In genomic region chr7:127809285-127809702, GRCh38 we compare ENCODE assay signal across 9 cellular contexts.
A peak's percentile ranks its signal among the peaks of the same experiment; 100 is the strongest.
DNase-seq lines count a peak whose midpoint lies in the region; ATAC-seq and TF ChIP-seq lines count a peak whose summit lies in the region.
"Had no signal": no experiment of that assay in that cellular context is flagged by ENCODE, and none has a peak within 500 bp of the region (broad histone marks: within the 10 kb centered on the region; RNA-seq: fewer than 3 reads in every experiment).

No MANE protein-coding gene starts in this region.

- H3K4me1 ChIP-seq in esophagus squamous epithelium = peaks cover 0 to 9% (median 0%) of the 10 kb centered on the region in 3 donors

- DNase-seq in AG08395 (ENCODE audit: low spot score) = peak; percentile 82
- peak; percentile 38 for DNase-seq in HFF-Myc (ENCODE audit: extremely low read depth, low read depth)
- DNase-seq in SK-N-DZ (ENCODE audit: low spot score) = peak; percentile 56
- DNase-seq in head of caudate nucleus = peak; percentile 15 to 88 (median 56)
- no peak for DNase-seq in NCI-H748 treated with DMSO at 0.1 percent for 48 hours (lab: John Stamatoyannopoulos, UW)
- DNase-seq in esophagus squamous epithelium (lab: John Stamatoyannopoulos, UW) = no peak
- no peak for DNase-seq in GM13977 (ENCODE audit: low spot score)
- DNase-seq: activated CD8-positive, alpha-beta memory T cell treated with anti-CD3 and anti-CD28 coated beads for 24 hours had no signal

- H3K27ac ChIP-seq in esophagus squamous epithelium = no peak overlapping the region

- H3K4me3 ChIP-seq in HFF-Myc (replicated peaks; ENCODE audit: low read depth, low read length) (no peak overlapping the region), esophagus squamous epithelium (no peak overlapping the region)

- H3K27me3 ChIP-seq in esophagus squamous epithelium = no peaks in the 10 kb centered on the region

- TF ChIP-seq CTCF in HFF-Myc (IDR thresholded peaks at IDR 0.05; ENCODE audit: low read depth, low read length, missing control alignments) (no peak), esophagus squamous epithelium (IDR thresholded peaks at IDR 0.05) (no peak), GM13977 (IDR thresholded peaks at IDR 0.05; ENCODE audit: extremely low read depth, insufficient read depth, missing control alignments) (no peak)

- H3K36me3 ChIP-seq in esophagus squamous epithelium = peaks cover 0 to 26% (median 0%) of the 10 kb centered on the region in 3 donors

- no peak for ATAC-seq in GM21526 (IDR thresholded peaks at IDR 0.05; ENCODE audit: low FRiP score, unreplicated experiment)

- intact Hi-C loops in head of caudate nucleus (cut with DNase I) (no loop called here), esophagus squamous epithelium (cut with DNase I) (no loop called here)

- H3K9me3 ChIP-seq in esophagus squamous epithelium = no peaks in the 10 kb centered on the region

- TF ChIP-seq POLR2A in esophagus squamous epithelium (IDR thresholded peaks at IDR 0.05) = no peak

- 63 to 68% methylated on average over 2 to 3 of the region's 3 CpGs for WGBS in esophagus squamous epithelium, 2 donors

- in situ Hi-C loops in GM13977 (cut with MboI; ENCODE audit: low pct_unique_long_range_greater_than_20kb, low sequenced_read_pairs, unreplicated experiment) = no loop called here

Comparison
In these comparisons a context has a peak if more than half of its experiments do, and no peak if none do; other contexts are left out.
1. DNase-seq: peak in AG08395 (single experiment), HFF-Myc (single experiment), SK-N-DZ (single experiment) and head of caudate nucleus (42 of 42); none in NCI-H748 treated with DMSO at 0.1 percent for 48 hours (single experiment), esophagus squamous epithelium (single experiment) and GM13977 (single experiment).